In the genomic region with DNA sequence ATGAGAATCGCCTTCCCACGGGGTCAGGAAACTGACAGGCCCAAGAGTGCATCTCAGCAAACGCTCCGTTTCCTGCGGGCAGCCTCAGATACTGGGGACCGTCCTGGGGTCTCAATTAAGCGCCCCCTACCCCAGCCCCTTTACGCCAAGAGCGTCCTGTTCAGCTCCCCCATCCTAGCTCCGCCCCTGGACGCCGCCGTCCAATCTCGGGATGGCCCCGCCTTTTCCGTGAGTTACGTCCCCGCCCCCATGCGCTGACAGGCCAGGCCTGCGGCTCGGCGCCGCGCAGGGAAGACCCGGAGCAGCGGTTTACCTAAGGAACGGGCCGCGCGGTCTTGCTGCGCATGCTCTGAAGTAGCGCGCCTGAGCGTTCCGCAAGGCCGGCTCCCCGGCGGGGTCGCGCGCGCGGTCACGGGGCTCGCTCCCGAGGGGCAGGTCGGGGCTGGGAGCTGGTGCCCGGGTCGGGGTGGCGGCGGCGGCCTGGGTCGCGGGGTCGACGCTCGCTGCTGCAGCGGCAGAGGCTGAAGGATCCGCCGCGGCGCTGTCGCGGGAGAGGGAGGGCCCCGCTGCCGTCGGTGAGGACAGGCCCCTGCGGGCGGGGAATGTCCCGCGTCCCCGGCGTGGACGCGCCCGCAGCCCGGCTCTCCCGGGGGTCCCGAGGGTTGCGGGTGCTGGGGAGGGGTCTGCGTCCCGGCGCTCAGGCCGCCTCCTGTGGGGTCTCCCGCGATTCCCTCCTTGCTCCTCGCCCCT, we compare ENCODE assay signal across 1 cellular context.
TF ChIP-seq lines count a peak whose summit lies in the region.

A gene with protein sequence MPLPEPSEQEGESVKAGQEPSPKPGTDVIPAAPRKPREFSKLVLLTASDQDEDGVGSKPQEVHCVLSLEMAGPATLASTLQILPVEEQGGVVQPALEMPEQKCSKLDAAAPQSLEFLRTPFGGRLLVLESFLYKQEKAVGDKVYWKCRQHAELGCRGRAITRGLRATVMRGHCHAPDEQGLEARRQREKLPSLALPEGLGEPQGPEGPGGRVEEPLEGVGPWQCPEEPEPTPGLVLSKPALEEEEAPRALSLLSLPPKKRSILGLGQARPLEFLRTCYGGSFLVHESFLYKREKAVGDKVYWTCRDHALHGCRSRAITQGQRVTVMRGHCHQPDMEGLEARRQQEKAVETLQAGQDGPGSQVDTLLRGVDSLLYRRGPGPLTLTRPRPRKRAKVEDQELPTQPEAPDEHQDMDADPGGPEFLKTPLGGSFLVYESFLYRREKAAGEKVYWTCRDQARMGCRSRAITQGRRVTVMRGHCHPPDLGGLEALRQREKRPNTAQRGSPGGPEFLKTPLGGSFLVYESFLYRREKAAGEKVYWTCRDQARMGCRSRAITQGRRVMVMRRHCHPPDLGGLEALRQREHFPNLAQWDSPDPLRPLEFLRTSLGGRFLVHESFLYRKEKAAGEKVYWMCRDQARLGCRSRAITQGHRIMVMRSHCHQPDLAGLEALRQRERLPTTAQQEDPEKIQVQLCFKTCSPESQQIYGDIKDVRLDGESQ (plus strand): TSS at position 352 of the 750 bp plus-strand sequence. CDS start 17,755 bp downstream, outside the sequence.

TF ChIP-seq in K562, 482 proteins besides CTCF, POLR2A, EP300 and RAD21 (continued from another document and continues in another):
- TF ChIP-seq, protein P1, sequence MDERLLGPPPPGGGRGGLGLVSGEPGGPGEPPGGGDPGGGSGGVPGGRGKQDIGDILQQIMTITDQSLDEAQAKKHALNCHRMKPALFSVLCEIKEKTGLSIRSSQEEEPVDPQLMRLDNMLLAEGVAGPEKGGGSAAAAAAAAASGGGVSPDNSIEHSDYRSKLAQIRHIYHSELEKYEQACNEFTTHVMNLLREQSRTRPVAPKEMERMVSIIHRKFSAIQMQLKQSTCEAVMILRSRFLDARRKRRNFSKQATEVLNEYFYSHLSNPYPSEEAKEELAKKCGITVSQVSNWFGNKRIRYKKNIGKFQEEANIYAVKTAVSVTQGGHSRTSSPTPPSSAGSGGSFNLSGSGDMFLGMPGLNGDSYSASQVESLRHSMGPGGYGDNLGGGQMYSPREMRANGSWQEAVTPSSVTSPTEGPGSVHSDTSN (CRISPR knock-in tag; IDR thresholded peaks at IDR 0.05; ENCODE audit: low read depth), result 0 out of 2 replicates have a peak, but pooled peaks have one; percentile 34
- TF ChIP-seq, protein P1 (tag; conservative IDR thresholded peaks at IDR 0.05; ENCODE audit: low read depth), result peak; percentile 23; the same call in 1 of the 2 replicates
- peak; percentile 71; the same call in 1 of the 2 replicates for TF ChIP-seq KLF13 (tag; IDR thresholded peaks at IDR 0.05; ENCODE audit: borderline replicate concordance, low read depth)
- TF ChIP-seq, protein P2, sequence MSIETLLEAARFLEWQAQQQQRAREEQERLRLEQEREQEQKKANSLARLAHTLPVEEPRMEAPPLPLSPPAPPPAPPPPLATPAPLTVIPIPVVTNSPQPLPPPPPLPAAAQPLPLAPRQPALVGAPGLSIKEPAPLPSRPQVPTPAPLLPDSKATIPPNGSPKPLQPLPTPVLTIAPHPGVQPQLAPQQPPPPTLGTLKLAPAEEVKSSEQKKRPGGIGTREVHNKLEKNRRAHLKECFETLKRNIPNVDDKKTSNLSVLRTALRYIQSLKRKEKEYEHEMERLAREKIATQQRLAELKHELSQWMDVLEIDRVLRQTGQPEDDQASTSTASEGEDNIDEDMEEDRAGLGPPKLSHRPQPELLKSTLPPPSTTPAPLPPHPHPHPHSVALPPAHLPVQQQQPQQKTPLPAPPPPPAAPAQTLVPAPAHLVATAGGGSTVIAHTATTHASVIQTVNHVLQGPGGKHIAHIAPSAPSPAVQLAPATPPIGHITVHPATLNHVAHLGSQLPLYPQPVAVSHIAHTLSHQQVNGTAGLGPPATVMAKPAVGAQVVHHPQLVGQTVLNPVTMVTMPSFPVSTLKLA (conservative IDR thresholded peaks at IDR 0.05), result peak; percentile 68 to 86
- TF ChIP-seq, protein P3, sequence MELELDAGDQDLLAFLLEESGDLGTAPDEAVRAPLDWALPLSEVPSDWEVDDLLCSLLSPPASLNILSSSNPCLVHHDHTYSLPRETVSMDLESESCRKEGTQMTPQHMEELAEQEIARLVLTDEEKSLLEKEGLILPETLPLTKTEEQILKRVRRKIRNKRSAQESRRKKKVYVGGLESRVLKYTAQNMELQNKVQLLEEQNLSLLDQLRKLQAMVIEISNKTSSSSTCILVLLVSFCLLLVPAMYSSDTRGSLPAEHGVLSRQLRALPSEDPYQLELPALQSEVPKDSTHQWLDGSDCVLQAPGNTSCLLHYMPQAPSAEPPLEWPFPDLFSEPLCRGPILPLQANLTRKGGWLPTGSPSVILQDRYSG (tag; conservative IDR thresholded peaks at IDR 0.05; ENCODE audit: low read depth), result no peak; the same call in 1 of the 2 replicates
- TF ChIP-seq, protein P4, sequence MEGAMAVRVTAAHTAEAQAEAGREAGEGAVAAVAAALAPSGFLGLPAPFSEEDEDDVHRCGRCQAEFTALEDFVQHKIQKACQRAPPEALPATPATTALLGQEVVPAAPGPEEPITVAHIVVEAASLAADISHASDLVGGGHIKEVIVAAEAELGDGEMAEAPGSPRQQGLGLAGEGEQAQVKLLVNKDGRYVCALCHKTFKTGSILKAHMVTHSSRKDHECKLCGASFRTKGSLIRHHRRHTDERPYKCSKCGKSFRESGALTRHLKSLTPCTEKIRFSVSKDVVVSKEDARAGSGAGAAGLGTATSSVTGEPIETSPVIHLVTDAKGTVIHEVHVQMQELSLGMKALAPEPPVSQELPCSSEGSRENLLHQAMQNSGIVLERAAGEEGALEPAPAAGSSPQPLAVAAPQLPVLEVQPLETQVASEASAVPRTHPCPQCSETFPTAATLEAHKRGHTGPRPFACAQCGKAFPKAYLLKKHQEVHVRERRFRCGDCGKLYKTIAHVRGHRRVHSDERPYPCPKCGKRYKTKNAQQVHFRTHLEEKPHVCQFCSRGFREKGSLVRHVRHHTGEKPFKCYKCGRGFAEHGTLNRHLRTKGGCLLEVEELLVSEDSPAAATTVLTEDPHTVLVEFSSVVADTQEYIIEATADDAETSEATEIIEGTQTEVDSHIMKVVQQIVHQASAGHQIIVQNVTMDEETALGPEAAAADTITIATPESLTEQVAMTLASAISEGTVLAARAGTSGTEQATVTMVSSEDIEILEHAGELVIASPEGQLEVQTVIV (CRISPR knock-in tag; IDR thresholded peaks at IDR 0.05; ENCODE audit: borderline replicate concordance), result no peak
- no peak for TF ChIP-seq ZNF212 (CRISPR knock-in tag; IDR thresholded peaks at IDR 0.05)
- TF ChIP-seq BACH1 (tag; IDR thresholded peaks at IDR 0.05), result peak; percentile 77; the same call in 1 of the 2 replicates
- TF ChIP-seq, protein P5, sequence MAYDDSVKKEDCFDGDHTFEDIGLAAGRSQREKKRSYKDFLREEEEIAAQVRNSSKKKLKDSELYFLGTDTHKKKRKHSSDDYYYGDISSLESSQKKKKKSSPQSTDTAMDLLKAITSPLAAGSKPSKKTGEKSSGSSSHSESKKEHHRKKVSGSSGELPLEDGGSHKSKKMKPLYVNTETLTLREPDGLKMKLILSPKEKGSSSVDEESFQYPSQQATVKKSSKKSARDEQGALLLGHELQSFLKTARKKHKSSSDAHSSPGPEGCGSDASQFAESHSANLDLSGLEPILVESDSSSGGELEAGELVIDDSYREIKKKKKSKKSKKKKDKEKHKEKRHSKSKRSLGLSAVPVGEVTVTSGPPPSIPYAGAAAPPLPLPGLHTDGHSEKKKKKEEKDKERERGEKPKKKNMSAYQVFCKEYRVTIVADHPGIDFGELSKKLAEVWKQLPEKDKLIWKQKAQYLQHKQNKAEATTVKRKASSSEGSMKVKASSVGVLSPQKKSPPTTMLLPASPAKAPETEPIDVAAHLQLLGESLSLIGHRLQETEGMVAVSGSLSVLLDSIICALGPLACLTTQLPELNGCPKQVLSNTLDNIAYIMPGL (CRISPR knock-in tag; IDR thresholded peaks at IDR 0.05), result peak; percentile 88
- TF ChIP-seq SETDB1 (IDR thresholded peaks at IDR 0.05; ENCODE audit: low read length), result peak; percentile 33
- TF ChIP-seq ERF (CRISPR knock-in tag; IDR thresholded peaks at IDR 0.05), result peak; percentile 93
- 0 out of 2 replicates have a peak, but pooled peaks have one; percentile 41 for TF ChIP-seq NCOA6 (IDR thresholded peaks at IDR 0.05)
- no peak for TF ChIP-seq ZNF699 (CRISPR knock-in tag; IDR thresholded peaks at IDR 0.05; ENCODE audit: insufficient replicate concordance)
- TF ChIP-seq CTBP1 (IDR thresholded peaks at IDR 0.05; ENCODE audit: borderline replicate concordance), result peak; percentile 98
- TF ChIP-seq, protein P6, sequence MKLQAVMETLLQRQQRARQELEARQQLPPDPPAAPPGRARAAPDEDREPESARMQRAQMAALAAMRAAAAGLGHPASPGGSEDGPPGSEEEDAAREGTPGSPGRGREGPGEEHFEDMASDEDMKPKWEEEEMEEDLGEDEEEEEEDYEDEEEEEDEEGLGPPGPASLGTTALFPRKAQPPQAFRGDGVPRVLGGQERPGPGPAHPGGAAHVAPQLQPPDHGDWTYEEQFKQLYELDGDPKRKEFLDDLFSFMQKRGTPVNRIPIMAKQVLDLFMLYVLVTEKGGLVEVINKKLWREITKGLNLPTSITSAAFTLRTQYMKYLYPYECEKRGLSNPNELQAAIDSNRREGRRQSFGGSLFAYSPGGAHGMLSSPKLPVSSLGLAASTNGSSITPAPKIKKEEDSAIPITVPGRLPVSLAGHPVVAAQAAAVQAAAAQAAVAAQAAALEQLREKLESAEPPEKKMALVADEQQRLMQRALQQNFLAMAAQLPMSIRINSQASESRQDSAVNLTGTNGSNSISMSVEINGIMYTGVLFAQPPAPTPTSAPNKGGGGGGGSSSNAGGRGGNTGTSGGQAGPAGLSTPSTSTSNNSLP (IDR thresholded peaks at IDR 0.05; ENCODE audit: borderline replicate concordance, low read depth, low read length), result no peak
- no peak for TF ChIP-seq MCM2 (IDR thresholded peaks at IDR 0.05; ENCODE audit: low read depth)
- peak; percentile 13 for TF ChIP-seq POLR2B (IDR thresholded peaks at IDR 0.05; ENCODE audit: low read depth, partially characterized antibody)
- TF ChIP-seq, protein P7, sequence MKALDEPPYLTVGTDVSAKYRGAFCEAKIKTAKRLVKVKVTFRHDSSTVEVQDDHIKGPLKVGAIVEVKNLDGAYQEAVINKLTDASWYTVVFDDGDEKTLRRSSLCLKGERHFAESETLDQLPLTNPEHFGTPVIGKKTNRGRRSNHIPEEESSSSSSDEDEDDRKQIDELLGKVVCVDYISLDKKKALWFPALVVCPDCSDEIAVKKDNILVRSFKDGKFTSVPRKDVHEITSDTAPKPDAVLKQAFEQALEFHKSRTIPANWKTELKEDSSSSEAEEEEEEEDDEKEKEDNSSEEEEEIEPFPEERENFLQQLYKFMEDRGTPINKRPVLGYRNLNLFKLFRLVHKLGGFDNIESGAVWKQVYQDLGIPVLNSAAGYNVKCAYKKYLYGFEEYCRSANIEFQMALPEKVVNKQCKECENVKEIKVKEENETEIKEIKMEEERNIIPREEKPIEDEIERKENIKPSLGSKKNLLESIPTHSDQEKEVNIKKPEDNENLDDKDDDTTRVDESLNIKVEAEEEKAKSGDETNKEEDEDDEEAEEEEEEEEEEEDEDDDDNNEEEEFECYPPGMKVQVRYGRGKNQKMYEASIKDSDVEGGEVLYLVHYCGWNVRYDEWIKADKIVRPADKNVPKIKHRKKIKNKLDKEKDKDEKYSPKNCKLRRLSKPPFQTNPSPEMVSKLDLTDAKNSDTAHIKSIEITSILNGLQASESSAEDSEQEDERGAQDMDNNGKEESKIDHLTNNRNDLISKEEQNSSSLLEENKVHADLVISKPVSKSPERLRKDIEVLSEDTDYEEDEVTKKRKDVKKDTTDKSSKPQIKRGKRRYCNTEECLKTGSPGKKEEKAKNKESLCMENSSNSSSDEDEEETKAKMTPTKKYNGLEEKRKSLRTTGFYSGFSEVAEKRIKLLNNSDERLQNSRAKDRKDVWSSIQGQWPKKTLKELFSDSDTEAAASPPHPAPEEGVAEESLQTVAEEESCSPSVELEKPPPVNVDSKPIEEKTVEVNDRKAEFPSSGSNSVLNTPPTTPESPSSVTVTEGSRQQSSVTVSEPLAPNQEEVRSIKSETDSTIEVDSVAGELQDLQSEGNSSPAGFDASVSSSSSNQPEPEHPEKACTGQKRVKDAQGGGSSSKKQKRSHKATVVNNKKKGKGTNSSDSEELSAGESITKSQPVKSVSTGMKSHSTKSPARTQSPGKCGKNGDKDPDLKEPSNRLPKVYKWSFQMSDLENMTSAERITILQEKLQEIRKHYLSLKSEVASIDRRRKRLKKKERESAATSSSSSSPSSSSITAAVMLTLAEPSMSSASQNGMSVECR (CRISPR knock-in tag; IDR thresholded peaks at IDR 0.05), result peak; percentile 51; the same call in 1 of the 2 replicates
- peak; percentile 89 for TF ChIP-seq POLR2G (IDR thresholded peaks at IDR 0.05; ENCODE audit: low read depth, low read length)
- TF ChIP-seq, protein P8, sequence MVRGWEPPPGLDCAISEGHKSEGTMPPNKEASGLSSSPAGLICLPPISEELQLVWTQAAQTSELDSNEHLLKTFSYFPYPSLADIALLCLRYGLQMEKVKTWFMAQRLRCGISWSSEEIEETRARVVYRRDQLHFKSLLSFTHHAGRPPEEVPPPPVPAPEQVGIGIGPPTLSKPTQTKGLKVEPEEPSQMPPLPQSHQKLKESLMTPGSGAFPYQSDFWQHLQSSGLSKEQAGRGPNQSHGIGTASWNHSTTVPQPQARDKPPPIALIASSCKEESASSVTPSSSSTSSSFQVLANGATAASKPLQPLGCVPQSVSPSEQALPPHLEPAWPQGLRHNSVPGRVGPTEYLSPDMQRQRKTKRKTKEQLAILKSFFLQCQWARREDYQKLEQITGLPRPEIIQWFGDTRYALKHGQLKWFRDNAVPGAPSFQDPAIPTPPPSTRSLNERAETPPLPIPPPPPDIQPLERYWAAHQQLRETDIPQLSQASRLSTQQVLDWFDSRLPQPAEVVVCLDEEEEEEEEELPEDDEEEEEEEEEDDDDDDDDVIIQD (CRISPR knock-in tag; IDR thresholded peaks at IDR 0.05), result peak; percentile 73; the same call in 1 of the 2 replicates
- peak; percentile 95 for TF ChIP-seq CXXC5 (CRISPR knock-in tag; IDR thresholded peaks at IDR 0.05)
- TF ChIP-seq ARID2 (IDR thresholded peaks at IDR 0.05), result no peak
- TF ChIP-seq ZC3H4 (CRISPR knock-in tag; IDR thresholded peaks at IDR 0.05; ENCODE audit: borderline replicate concordance), result 0 out of 2 replicates have a peak, but pooled peaks have one; percentile 71
- TF ChIP-seq, protein P9, sequence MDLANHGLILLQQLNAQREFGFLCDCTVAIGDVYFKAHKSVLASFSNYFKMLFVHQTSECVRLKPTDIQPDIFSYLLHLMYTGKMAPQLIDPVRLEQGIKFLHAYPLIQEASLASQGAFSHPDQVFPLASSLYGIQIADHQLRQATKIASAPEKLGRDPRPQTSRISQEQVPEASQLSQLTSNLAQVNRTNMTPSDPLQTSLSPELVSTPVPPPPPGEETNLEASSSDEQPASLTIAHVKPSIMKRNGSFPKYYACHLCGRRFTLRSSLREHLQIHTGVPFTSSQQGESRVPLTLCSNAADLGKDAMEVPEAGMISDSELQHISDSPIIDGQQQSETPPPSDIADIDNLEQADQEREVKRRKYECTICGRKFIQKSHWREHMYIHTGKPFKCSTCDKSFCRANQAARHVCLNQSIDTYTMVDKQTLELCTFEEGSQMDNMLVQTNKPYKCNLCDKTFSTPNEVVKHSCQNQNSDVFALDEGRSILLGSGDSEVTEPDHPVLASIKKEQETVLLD (IDR thresholded peaks at IDR 0.05), result peak; percentile 85; the same call in 1 of the 2 replicates
- TF ChIP-seq DMBX1 (CRISPR knock-in tag; IDR thresholded peaks at IDR 0.05; ENCODE audit: borderline replicate concordance), result peak; percentile 91
- peak; percentile 45; the same call in 1 of the 2 replicates for TF ChIP-seq GTF2E2 (tag; IDR thresholded peaks at IDR 0.05)
- 0 out of 2 replicates have a peak, but pooled peaks have one; percentile 33 for TF ChIP-seq RNF2 (IDR thresholded peaks at IDR 0.05)
